16 cellular contexts compared by ENCODE assay signal in the genomic region with DNA sequence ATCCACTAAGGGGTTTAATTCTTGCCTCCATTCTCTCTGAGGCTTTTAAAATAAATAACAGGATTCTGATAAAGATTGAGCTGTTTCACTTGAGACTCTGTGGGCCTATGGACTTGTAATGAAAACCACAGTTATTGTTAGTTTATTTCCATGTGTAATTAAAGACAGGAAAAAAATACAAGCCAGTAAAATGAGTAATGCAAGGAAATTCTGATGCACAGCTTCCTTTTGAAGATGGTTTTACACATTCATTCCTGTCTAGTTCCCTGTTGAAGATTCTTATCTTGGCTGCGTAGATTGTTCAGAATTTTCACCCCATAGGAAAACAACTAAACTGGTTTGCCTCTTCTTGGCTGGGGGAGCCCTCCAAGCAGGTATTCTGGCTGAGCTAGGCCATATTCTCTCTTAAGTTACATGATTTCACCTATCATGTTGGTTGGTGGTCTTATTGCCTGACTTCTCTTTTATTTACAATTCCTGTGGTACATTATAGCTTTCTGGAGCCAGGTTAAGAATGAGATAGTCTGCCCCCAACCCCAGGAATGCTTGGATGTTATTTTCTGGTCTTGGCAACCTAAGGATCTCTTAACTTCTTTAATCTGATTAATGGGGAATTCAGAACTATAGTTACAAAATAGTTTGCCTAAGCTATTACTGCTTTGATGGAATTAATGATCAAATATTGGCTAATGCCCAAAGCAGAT.
A peak's percentile ranks its signal among the peaks of the same experiment; 100 is the strongest.
DNase-seq lines count a peak whose midpoint lies in the region; ATAC-seq, FAIRE-seq and TF ChIP-seq lines count a peak whose summit lies in the region.
"Had no signal": no experiment of that assay in that cellular context is flagged by ENCODE, and none has a peak within 500 bp of the region (broad histone marks: within the 10 kb centered on the region; RNA-seq: fewer than 3 reads in every experiment).

No MANE protein-coding gene starts in this region.

- 8% methylated on average over 1 of the region's 1 CpG for WGBS in smooth muscle cell (ENCODE audit: low lambda C conversion rate)

- no peaks in the 10 kb centered on the region for H3K79me2 ChIP-seq in smooth muscle cell (ENCODE audit: low read depth)

- peak overlapping the region; percentile 38 for H3K4me2 ChIP-seq in smooth muscle cell
- H3K4me2 ChIP-seq: neural progenitor cell had no signal

- DNase-seq in GM04504 (ENCODE audit: low read depth) (peak; percentile 32), adipocyte (ENCODE audit: low read depth) (peak; percentile 71), fibroblast of villous mesenchyme (ENCODE audit: low read depth) (peak; percentile 89), smooth muscle cell (lab: John Stamatoyannopoulos, UW; ENCODE audit: unreplicated experiment) (no peak), Right ventricle myocardium inferior (ENCODE audit: missing footprints) (no peak), RCC 7860 (ENCODE audit: low spot score) (no peak)
- DNase-seq in stimulated activated CD4-positive, alpha-beta T cell treated with anti-CD3 and anti-CD28 coated beads, Interleukin-2, amount 100 ng/mL, for 48 hours, result no peak
- DNase-seq: amygdala; CD8-positive, alpha-beta T cell; lower lobe of right lung; NCI-H187 treated with DMSO at 0.1 percent for 48 hours; NCI-H524; stimulated activated naive CD4-positive, alpha-beta T cell treated with Interleukin-2 at 50 U/mL for 16 hours had no signal

- H3K36me3 ChIP-seq in adipocyte (ENCODE audit: control insufficient read depth, insufficient read depth, low read length, severe bottlenecking), result no peaks in the 10 kb centered on the region
- H3K36me3 ChIP-seq in smooth muscle cell (ENCODE audit: low read depth), result no peaks in the 10 kb centered on the region
- H3K36me3 ChIP-seq: lower lobe of right lung, neural progenitor cell had no signal

- H3K4me1 ChIP-seq in adipocyte (ENCODE audit: control insufficient read depth, insufficient read depth, low read length) (peaks cover 20% of the 10 kb centered on the region), smooth muscle cell (ENCODE audit: low read depth) (peaks cover 7% of the 10 kb centered on the region)
- H3K4me1 ChIP-seq: neural progenitor cell had no signal

- ATAC-seq in Right ventricle myocardium inferior, result no peak
- ATAC-seq: CD8-positive, alpha-beta T cell; lower lobe of right lung had no signal

- TF ChIP-seq CTCF in fibroblast of villous mesenchyme (IDR thresholded peaks at IDR 0.05; ENCODE audit: insufficient read depth, low read depth, low read length) (no peak), smooth muscle cell (IDR thresholded peaks at IDR 0.05; ENCODE audit: borderline replicate concordance, insufficient read depth, poor library complexity, severe bottlenecking) (no peak)

- H3K9me3 ChIP-seq in adipocyte (ENCODE audit: control insufficient read depth, low read length) (no peaks in the 10 kb centered on the region), smooth muscle cell (replicated peaks; ENCODE audit: low read depth) (no peaks in the 10 kb centered on the region)
- H3K9me3 ChIP-seq: lower lobe of right lung had no signal

- H3K9ac ChIP-seq in adipocyte (ENCODE audit: low read length) (no peak overlapping the region), smooth muscle cell (ENCODE audit: low read depth) (no peak overlapping the region)
- H3K9ac ChIP-seq: neural progenitor cell had no signal

- H4K20me1 ChIP-seq in smooth muscle cell (ENCODE audit: low read depth), result no peaks in the 10 kb centered on the region

- no peaks in the 10 kb centered on the region for H3F3A ChIP-seq in smooth muscle cell (ENCODE audit: low read depth)

- H3K4me3 ChIP-seq in adipocyte (ENCODE audit: low read length) (no peak overlapping the region), fibroblast of villous mesenchyme (ENCODE audit: low read depth, low read length) (no peak overlapping the region), smooth muscle cell (no peak overlapping the region)
- H3K4me3 ChIP-seq: lower lobe of right lung, neural progenitor cell, skin epidermis had no signal

- intact Hi-C loops in Right ventricle myocardium inferior (cut with DNase I), result no loop called here

- no peak for FAIRE-seq in RCC 7860 (lab: Jason Lieb, UNC)
- FAIRE-seq: urothelium cell line had no signal

- no peaks in the 10 kb centered on the region for H3K27me3 ChIP-seq in adipocyte (replicated peaks; ENCODE audit: control insufficient read depth, insufficient read depth, low read length)
- no peaks in the 10 kb centered on the region for H3K27me3 ChIP-seq in smooth muscle cell (ENCODE audit: low read depth)
- H3K27me3 ChIP-seq: neural progenitor cell had no signal

- H3K27ac ChIP-seq in smooth muscle cell (ENCODE audit: low read depth), result peak overlapping the region; percentile 56
- H3K27ac ChIP-seq: lower lobe of right lung, neural progenitor cell had no signal

- no peak overlapping the region for H2AFZ ChIP-seq in smooth muscle cell (ENCODE audit: low read depth)
- H2AFZ ChIP-seq: neural progenitor cell had no signal

Comparison
In these comparisons a context has a peak if more than half of its experiments do, and no peak if none do; other contexts are left out.
1. DNase-seq: peak in GM04504 (single experiment), adipocyte (single experiment) and fibroblast of villous mesenchyme (single experiment); none in smooth muscle cell (single experiment), stimulated activated CD4-positive, alpha-beta T cell treated with anti-CD3 and anti-CD28 coated beads, Interleukin-2, amount 100 ng/mL, for 48 hours (0 of 2), Right ventricle myocardium inferior (single experiment) and RCC 7860 (single experiment).